In genomic region chr7:151028948-151029501, GRCh38 we compare ENCODE assay signal across 8 cellular contexts. TPM values are rescaled to one million over a fixed set of nuclear protein-coding genes. Genes with fewer than 3 reads are reported as not detected.
DNase-seq lines count a peak whose midpoint lies in the region; ATAC-seq, FAIRE-seq and TF ChIP-seq lines count a peak whose summit lies in the region.

No MANE protein-coding gene starts in this region.

- ATAC-seq in Panc1, result no peak
- ATAC-seq in GM21390 (IDR thresholded peaks at IDR 0.05; ENCODE audit: unreplicated experiment), result no peak

- no peak for FAIRE-seq in GM12892 (lab: Jason Lieb, UNC)

- DNase-seq in CD8-positive, alpha-beta memory T cell, result no peak
- no peak for DNase-seq in Panc1 (ENCODE audit: low read depth, low spot score)
- no peak for DNase-seq in epithelial cell of prostate (ENCODE audit: low read depth, low spot score)
- DNase-seq in osteocyte (ENCODE audit: extremely low spot score, unreplicated experiment), result no peak
- DNase-seq in GM12892 (ENCODE audit: insufficient read length), result no peak
- no peak for DNase-seq in foreskin melanocyte
- DNase-seq in NOMO-1 treated with dmso at 0.1 percent for 144 hours (lab: John Stamatoyannopoulos, UW; ENCODE audit: unreplicated experiment), result no peak

- H3K4me3 ChIP-seq in CD8-positive, alpha-beta memory T cell (ENCODE audit: low read length), result peak overlapping the region; percentile 100
- H3K4me3 ChIP-seq in Panc1 (ENCODE audit: low read depth in 2 of 2, low read length in 2 of 2), result peak overlapping the region; percentile 73 to 79

- H3K27ac Mint-ChIP-seq in CD8-positive, alpha-beta memory T cell, result peak overlapping the region; percentile 98 to 100 (median 99)
- H3K27ac Mint-ChIP-seq in osteocyte (ENCODE audit: unreplicated experiment), result peak overlapping the region; percentile 96

- TF ChIP-seq CTCF in Panc1 (IDR thresholded peaks at IDR 0.05) (no peak), osteocyte (IDR thresholded peaks at IDR 0.05) (no peak)

- H3K27me3 Mint-ChIP-seq in CD8-positive, alpha-beta memory T cell, result peaks cover 0 to 1% of the 10 kb centered on the region in 2 donors
- no peaks in the 10 kb centered on the region for H3K27me3 Mint-ChIP-seq in osteocyte (ENCODE audit: unreplicated experiment)

- intact Hi-C loops in Panc1 (cut with micrococcal nuclease; ENCODE audit: unreplicated experiment), result no loop called here

- H3K27me3 ChIP-seq in CD8-positive, alpha-beta memory T cell (ENCODE audit: insufficient read depth, low read length, poor library complexity, severe bottlenecking), result no peaks in the 10 kb centered on the region
- no peaks in the 10 kb centered on the region for H3K27me3 ChIP-seq in Panc1 (ENCODE audit: control insufficient read depth, insufficient read depth, low read length)

- no peaks in the 10 kb centered on the region for H3K9me3 Mint-ChIP-seq in CD8-positive, alpha-beta memory T cell
- H3K9me3 Mint-ChIP-seq in osteocyte (ENCODE audit: unreplicated experiment), result no peaks in the 10 kb centered on the region

- H3K9me3 ChIP-seq in CD8-positive, alpha-beta memory T cell (ENCODE audit: low read length), result no peaks in the 10 kb centered on the region
- no peaks in the 10 kb centered on the region for H3K9me3 ChIP-seq in Panc1 (ENCODE audit: control insufficient read depth, insufficient read depth, low read depth, low read length)

- in situ Hi-C loops in Panc1 (cut with HindIII; ENCODE audit: low pct_unique_long_range_greater_than_20kb, low sequenced_read_pairs), result no loop called here

- H3K36me3 ChIP-seq in CD8-positive, alpha-beta memory T cell (ENCODE audit: insufficient read depth, low read length), result no peaks in the 10 kb centered on the region
- H3K36me3 ChIP-seq in Panc1 (ENCODE audit: control insufficient read depth, insufficient read depth, low read length), result no peaks in the 10 kb centered on the region

- POLR2A ChIA-PET in CD8-positive, alpha-beta memory T cell (lab: Charles Lee), result interaction anchor here (0.6 to 1.5 kb wide), 5 partner anchors 11 to 315 kb away, joined by 3 to 13 read pairs (median 5); partner anchors contain the start of gene SLC4A2
- POLR2A ChIA-PET in Panc1 (lab: Charles Lee), result interaction anchor here (0.7 kb wide), 1 partner anchor 32 kb away, joined by 4 read pairs; no protein-coding TSS in a partner anchor

- peaks cover 18 to 35% (median 28%) of the 10 kb centered on the region in 3 donors for H3K4me1 Mint-ChIP-seq in CD8-positive, alpha-beta memory T cell
- peaks cover 20% of the 10 kb centered on the region for H3K4me1 Mint-ChIP-seq in osteocyte (ENCODE audit: unreplicated experiment)

- peaks cover 0 to 31% (median 3%) of the 10 kb centered on the region in 3 donors for H3K36me3 Mint-ChIP-seq in CD8-positive, alpha-beta memory T cell
- no peaks in the 10 kb centered on the region for H3K36me3 Mint-ChIP-seq in osteocyte (ENCODE audit: unreplicated experiment)

- H3K4me3 Mint-ChIP-seq in CD8-positive, alpha-beta memory T cell, result peak overlapping the region; percentile 87 to 98 (median 96)
- H3K4me3 Mint-ChIP-seq in osteocyte (ENCODE audit: unreplicated experiment), result peak overlapping the region; percentile 88

- CTCF ChIA-PET in CD8-positive, alpha-beta memory T cell (lab: Charles Lee), result interaction anchor here (0.6 to 3.2 kb wide), 13 partner anchors 8 to 615 kb away, joined by 3 to 35 read pairs (median 5); partner anchors contain the start of genes NOS3, SLC4A2 and TMUB1
- CTCF ChIA-PET in Panc1 (lab: Charles Lee), result interaction anchor here (0.5 to 1.5 kb wide), 4 partner anchors 37 to 85 kb away, joined by 3 to 7 read pairs (median 3); no protein-coding TSS in a partner anchor

- peak overlapping the region; percentile 90 for H3K27ac ChIP-seq in CD8-positive, alpha-beta memory T cell (ENCODE audit: low read depth, low read length)
- H3K27ac ChIP-seq in Panc1 (ENCODE audit: low read length) (peak overlapping the region; percentile 90), epithelial cell of prostate (peak overlapping the region; percentile 75)

- no peak for TF ChIP-seq POLR2A in GM12892 (IDR thresholded peaks at IDR 0.05; ENCODE audit: low read depth, low read length)

- H3K4me1 ChIP-seq in CD8-positive, alpha-beta memory T cell (ENCODE audit: insufficient read depth, low read length), result peaks cover 20% of the 10 kb centered on the region
- H3K4me1 ChIP-seq in Panc1 (ENCODE audit: control insufficient read depth, insufficient read depth, low read length), result no peaks in the 10 kb centered on the region; the same call in none of the 2 replicates

- BruUV-seq in Panc1 (replicated peaks; lab: Mats Ljungman, UMichigan), result no TSS peak

RNA-seq across cellular contexts. Expression of gene ABCB8, which starts 0.8 kb away (rescaled TPM):
- 10 to 100 TPM; 49.2 to 52.3 TPM for total RNA-seq in CD8-positive, alpha-beta memory T cell
- polyA plus RNA-seq in CD8-positive, alpha-beta memory T cell, result 18.4 TPM
- 49.8 TPM for total RNA-seq in Panc1 (2021; ENCODE audit: unreplicated experiment)
- 52.3 TPM for polyA plus RNA-seq in Panc1 (2012; ENCODE audit: insufficient read length)
- total RNA-seq in osteocyte, result 38.1 and 39.7 TPM in 2 replicates
- polyA plus RNA-seq in GM12892 (2012; ENCODE audit: missing spikeins), result 8.2 TPM

RNA-seq across cellular contexts. Expression of gene ATG9B, which starts 4.7 kb away (rescaled TPM):
- 1 to 10 TPM; 3.8 to 4.2 TPM for total RNA-seq in CD8-positive, alpha-beta memory T cell
- polyA plus RNA-seq in CD8-positive, alpha-beta memory T cell, result 15.4 TPM
- total RNA-seq in Panc1 (2021; ENCODE audit: unreplicated experiment) (0.98 TPM), osteocyte (0.11 and 0.39 TPM in 2 replicates)
- polyA plus RNA-seq in Panc1 (2012; ENCODE audit: insufficient read length), result 1.6 TPM
- 0.25 TPM for polyA plus RNA-seq in GM12892 (2012; ENCODE audit: missing spikeins)

RNA-seq across cellular contexts. Expression of gene ASIC3, which starts 19.3 kb away (rescaled TPM):
- total RNA-seq in CD8-positive, alpha-beta memory T cell, result 1 to 10 TPM; 2.6 to 3.6 TPM
- polyA plus RNA-seq in CD8-positive, alpha-beta memory T cell, result not detected
- total RNA-seq in Panc1 (2021; ENCODE audit: unreplicated experiment) (1.3 TPM), osteocyte (3.6 and 5.8 TPM in 2 replicates)
- 1.7 TPM for polyA plus RNA-seq in Panc1 (2012; ENCODE audit: insufficient read length)
- polyA plus RNA-seq in GM12892 (2012; ENCODE audit: missing spikeins), result 1.4 TPM

RNA-seq across cellular contexts. Expression of gene CDK5, which starts 28.7 kb away (rescaled TPM):
- 10 to 100 TPM; 20.5 to 23.2 TPM for total RNA-seq in CD8-positive, alpha-beta memory T cell
- 14.3 TPM for polyA plus RNA-seq in CD8-positive, alpha-beta memory T cell
- total RNA-seq in Panc1 (2021; ENCODE audit: unreplicated experiment) (25.6 TPM), osteocyte (18.8 and 23.7 TPM in 2 replicates)
- polyA plus RNA-seq in Panc1 (2012; ENCODE audit: insufficient read length), result 42.6 TPM
- 15.7 TPM for polyA plus RNA-seq in GM12892 (2012; ENCODE audit: missing spikeins)

RNA-seq across cellular contexts. Expression of gene SLC4A2, which starts 30.4 kb away (rescaled TPM):
- total RNA-seq in CD8-positive, alpha-beta memory T cell, result 100 to 1,000 TPM; 119 to 121 TPM
- 25.5 TPM for polyA plus RNA-seq in CD8-positive, alpha-beta memory T cell
- total RNA-seq in Panc1 (2021; ENCODE audit: unreplicated experiment) (580 TPM), osteocyte (289 and 297 TPM in 2 replicates)
- 737 TPM for polyA plus RNA-seq in Panc1 (2012; ENCODE audit: insufficient read length)
- 38.7 TPM for polyA plus RNA-seq in GM12892 (2012; ENCODE audit: missing spikeins)
